ENCODE assay signal across 20 cellular contexts in genomic region chr2:60489269-60489668, GRCh38.
"Had no signal": no experiment of that assay in that cellular context is flagged by ENCODE, and none has a peak within 500 bp of the region (broad histone marks: within the 10 kb centered on the region; RNA-seq: fewer than 3 reads in every experiment).

No MANE protein-coding gene starts in this region.

- H3K27me3 ChIP-seq: breast epithelium, gastroesophageal sphincter, spleen, thyroid gland had no signal

- H3K4me3 ChIP-seq: breast epithelium, coronary artery, gastroesophageal sphincter, lung, spleen, thyroid gland had no signal

- DNase-seq: activated CD4-positive, alpha-beta T cell treated with anti-CD3 and anti-CD28 coated beads for 4 hours; activated CD4-positive, alpha-beta T cell treated with anti-CD3 and anti-CD28 coated beads, Interleukin-2, amount 50 U/mL, for 48 hours; activated CD4-positive, CD25-positive, alpha-beta regulatory T cell; activated naive CD4-positive, alpha-beta T cell treated with Interleukin-2 at 50 U/mL for 16 hours; activated naive CD8-positive, alpha-beta T cell treated with anti-CD3 and anti-CD28 coated beads for 36 hours; activated T-cell treated with anti-CD3 and anti-CD28 coated beads, Interleukin-2, amount 50 U/mL, for 48 hours; endodermal cell; head of caudate nucleus; natural killer cell; retina; spleen; stimulated activated CD4-positive, alpha-beta T cell treated with anti-CD3 and anti-CD28 coated beads, Interleukin-4, amount 100 ng/mL, for 1 hour; stimulated activated naive CD8-positive, alpha-beta T cell treated with anti-CD3 and anti-CD28 coated beads, Interleukin-15, Interleukin-2, amounts not matched to agents 100 U/mL and 50 U/mL, for 24 hours; T-helper 17 cell; thyroid gland had no signal

- H3K4me1 ChIP-seq: breast epithelium, thyroid gland had no signal

- H3K36me3 ChIP-seq: breast epithelium, gastroesophageal sphincter, thyroid gland had no signal

- H3K4me3 Mint-ChIP-seq: activated naive CD8-positive, alpha-beta T cell treated with anti-CD3 and anti-CD28 coated beads for 36 hours; endodermal cell; natural killer cell; T-helper 17 cell had no signal

- H3K27me3 Mint-ChIP-seq: progenitor cell of endocrine pancreas had no signal

- H3K4me1 Mint-ChIP-seq: T-helper 17 cell had no signal

- ATAC-seq: gastroesophageal sphincter; natural killer cell; stimulated activated naive CD8-positive, alpha-beta T cell treated with anti-CD3 and anti-CD28 coated beads, Interleukin-15, Interleukin-2, amounts not matched to agents 100 U/mL and 50 U/mL, for 24 hours; T-helper 17 cell had no signal

- H3K9me3 ChIP-seq: breast epithelium, gastroesophageal sphincter, spleen, thyroid gland had no signal

- H3K36me3 Mint-ChIP-seq: activated naive CD8-positive, alpha-beta T cell treated with anti-CD3 and anti-CD28 coated beads for 36 hours; natural killer cell had no signal

- H3K9me3 Mint-ChIP-seq: activated naive CD8-positive, alpha-beta T cell treated with anti-CD3 and anti-CD28 coated beads for 36 hours; endodermal cell; natural killer cell had no signal

- H3K27ac Mint-ChIP-seq: activated naive CD8-positive, alpha-beta T cell treated with anti-CD3 and anti-CD28 coated beads for 36 hours; endodermal cell; natural killer cell; progenitor cell of endocrine pancreas; T-helper 17 cell had no signal

- H3K27ac ChIP-seq: coronary artery, gastroesophageal sphincter, thyroid gland had no signal
